Comparison of ENCODE assay signal across 7 cellular contexts in the genomic region with DNA sequence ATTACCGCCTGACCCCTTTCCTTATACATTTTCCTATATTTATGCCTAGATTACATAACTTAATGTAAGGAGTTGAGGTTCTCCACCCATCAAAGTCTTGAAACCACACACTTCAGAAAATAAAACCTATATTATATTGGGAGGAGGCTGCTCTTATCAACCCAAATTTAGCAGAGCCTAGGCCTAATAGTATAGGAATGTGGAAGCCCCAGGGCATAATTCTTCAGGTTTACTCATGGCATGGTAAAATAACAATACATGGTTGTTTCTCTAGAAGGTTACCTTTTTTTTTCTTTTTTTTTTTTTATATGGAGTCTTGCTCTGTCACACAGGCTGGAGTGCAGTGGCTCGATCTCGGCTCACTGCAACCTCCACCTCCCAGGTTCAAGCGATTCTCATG.
DNase-seq lines count a peak whose midpoint lies in the region; TF ChIP-seq lines count a peak whose summit lies in the region.
"Not testable (repeated sequence)": the region's sequence is repeated elsewhere in the genome, so short reads cannot be mapped to it uniquely, and the experiment has no call there.

No MANE protein-coding gene starts in this region.

- H3K9ac ChIP-seq in mesendoderm (ENCODE audit: low read length) = not testable (repeated sequence)

- WGBS in mesendoderm (ENCODE audit: extremely low coverage, insufficient coverage, low lambda C conversion rate) = no CpG with 5 or more reads among the region's 4 CpGs

- not testable (repeated sequence) for H3K56ac ChIP-seq in mesendoderm (ENCODE audit: low read length)

- not testable (repeated sequence) for H3K27me3 Mint-ChIP-seq in HFFc6 (ENCODE audit: insufficient read depth); MCF 10A (ENCODE audit: insufficient read depth, unreplicated experiment)

- H3K27me3 ChIP-seq in mesendoderm (ENCODE audit: insufficient read depth, low read length, poor library complexity) = not testable (repeated sequence)

- CTCF ChIA-PET in MCF 10A (lab: Yijun Ruan, JAX) = interaction anchor here (0.6 to 0.9 kb wide), 3 partner anchors 10 to 424 kb away, joined by 3 read pairs; no protein-coding TSS in a partner anchor

- H3K4me3 Mint-ChIP-seq in HFFc6; MCF 10A (ENCODE audit: unreplicated experiment): not testable (repeated sequence)

- H3K36me3 ChIP-seq in mesendoderm (ENCODE audit: control insufficient read depth, insufficient read depth, low read length) = not testable (repeated sequence)

- POLR2A ChIA-PET in MCF 10A (lab: Yijun Ruan, JAX) = interaction anchor here (0.7 kb wide), 1 partner anchor 166 kb away, joined by 3 read pairs; no protein-coding TSS in a partner anchor

- not testable (repeated sequence) for H3K79me1 ChIP-seq in mesendoderm (ENCODE audit: low read length)

- H2BK5ac ChIP-seq in mesendoderm (ENCODE audit: low read length) = not testable (repeated sequence)

- DNase-seq in EL = peak; percentile 54
- peak; percentile 27 for DNase-seq in HFFc6
- DNase-seq in NCI-H226 = peak; percentile 48
- DNase-seq in RPMI7951 (ENCODE audit: low read depth) = peak; percentile 25
- DNase-seq in MCF 10A (ENCODE audit: unreplicated experiment) = peak; percentile 42
- DNase-seq in epithelial cell of esophagus (ENCODE audit: low read depth) = peak; percentile 26
- peak; percentile 14 for DNase-seq in mesendoderm

- intact Hi-C loops in MCF 10A (cut with micrococcal nuclease) = not testable (repeated sequence)

- not testable (repeated sequence) for BruUV-seq in MCF 10A (replicated peaks; lab: Mats Ljungman, UMichigan)

- not testable (repeated sequence) for H3K4me1 ChIP-seq in mesendoderm (ENCODE audit: control insufficient read depth, low read depth, low read length)

- not testable (repeated sequence) for H3K27ac Mint-ChIP-seq in HFFc6; MCF 10A (ENCODE audit: low read depth, unreplicated experiment)

- H3K4me3 ChIP-seq in epithelial cell of esophagus (ENCODE audit: low read length); mesendoderm (ENCODE audit: low read length): not testable (repeated sequence)

- H3K36me3 Mint-ChIP-seq in HFFc6 (ENCODE audit: low read depth); MCF 10A (ENCODE audit: insufficient read depth, unreplicated experiment): not testable (repeated sequence)

- not testable (repeated sequence) for H3K27ac ChIP-seq in mesendoderm (ENCODE audit: low read depth, low read length)

- H4K8ac ChIP-seq in mesendoderm (ENCODE audit: low read depth, low read length) = not testable (repeated sequence)

- H2BK120ac ChIP-seq in mesendoderm (ENCODE audit: low read depth, low read length) = not testable (repeated sequence)

- not testable (repeated sequence) for H2AK5ac ChIP-seq in mesendoderm (ENCODE audit: low read length)

- H3K79me2 ChIP-seq in mesendoderm (ENCODE audit: control insufficient read depth, insufficient read depth, low read length) = not testable (repeated sequence)

- H3K4me2 ChIP-seq in mesendoderm (ENCODE audit: low read length) = not testable (repeated sequence)

- not testable (repeated sequence) for H2BK15ac ChIP-seq in mesendoderm (replicated peaks; ENCODE audit: low read depth)

- H4K5ac ChIP-seq in mesendoderm (ENCODE audit: low read length) = not testable (repeated sequence)

- not testable (repeated sequence) for H3K23ac ChIP-seq in mesendoderm (ENCODE audit: low read length)

- not testable (repeated sequence) for H3K9me3 Mint-ChIP-seq in HFFc6; MCF 10A (ENCODE audit: unreplicated experiment)

- not testable (repeated sequence) for TF ChIP-seq CTCF in HFFc6 (IDR thresholded peaks at IDR 0.05); MCF 10A (IDR thresholded peaks at IDR 0.05; ENCODE audit: unreplicated experiment); epithelial cell of esophagus (IDR thresholded peaks at IDR 0.05; ENCODE audit: insufficient read depth, low read depth, low read length, missing control alignments)

- not testable (repeated sequence) for H3K18ac ChIP-seq in mesendoderm (ENCODE audit: low read length)

- H3K4ac ChIP-seq in mesendoderm (ENCODE audit: low read depth, low read length) = not testable (repeated sequence)

- peaks cover 46% of the 10 kb centered on the region for H3K4me1 Mint-ChIP-seq in HFFc6 (ENCODE audit: low read depth)
- H3K4me1 Mint-ChIP-seq in MCF 10A (ENCODE audit: insufficient read depth, unreplicated experiment) = not testable (repeated sequence)
